Comparison of ENCODE assay signal across 13 cellular contexts in the genomic region with DNA sequence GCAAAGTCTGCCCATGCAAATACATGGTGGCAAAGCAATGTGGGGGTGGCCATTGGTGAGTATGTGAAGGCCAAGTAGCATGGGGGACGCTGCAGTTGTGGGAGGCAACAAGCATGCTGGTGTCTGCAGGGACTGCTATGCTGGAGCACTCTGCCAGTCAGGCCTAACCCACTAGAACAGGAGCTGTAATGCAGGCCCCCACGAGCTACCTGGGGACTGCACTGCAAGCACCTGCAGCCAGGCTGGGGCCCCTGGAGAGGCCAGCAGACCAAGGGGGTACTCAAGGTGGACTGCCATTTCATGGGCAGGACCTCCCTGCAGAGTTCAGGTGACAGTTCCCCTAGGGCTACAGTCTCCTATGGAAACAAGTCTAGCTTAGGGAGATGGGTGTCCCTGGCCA.
A peak's percentile ranks its signal among the peaks of the same experiment; 100 is the strongest.
DNase-seq lines count a peak whose midpoint lies in the region; ATAC-seq and TF ChIP-seq lines count a peak whose summit lies in the region.
"Had no signal": no experiment of that assay in that cellular context is flagged by ENCODE, and none has a peak within 500 bp of the region (broad histone marks: within the 10 kb centered on the region; RNA-seq: fewer than 3 reads in every experiment).

No MANE protein-coding gene starts in this region.

- H2BK120ac ChIP-seq in trophoblast cell (ENCODE audit: insufficient read depth, low read length, poor library complexity): no peak overlapping the region

- no peak overlapping the region for H2BK5ac ChIP-seq in trophoblast cell (ENCODE audit: low read depth, low read length, poor library complexity)

- no peak overlapping the region for H3K4me3 Mint-ChIP-seq in natural killer cell treated with Interleukin-12 subunit alpha and Interleukin-12 subunit beta and Interleukin-15 and Interleukin-18, amount 100 ng/mL, for 72 hours
- H3K4me3 Mint-ChIP-seq in natural killer cell (no peak overlapping the region), type B pancreatic cell (no peak overlapping the region)
- H3K4me3 Mint-ChIP-seq: CD4-positive, alpha-beta memory T cell had no signal

- H4K12ac ChIP-seq in trophoblast cell (ENCODE audit: low read depth, low read length): no peak overlapping the region

- H2BK12ac ChIP-seq in trophoblast cell (ENCODE audit: low read length): no peak overlapping the region

- H3K27me3 Mint-ChIP-seq in natural killer cell treated with Interleukin-12 subunit alpha and Interleukin-12 subunit beta and Interleukin-15 and Interleukin-18, amount 100 ng/mL, for 72 hours: no peaks in the 10 kb centered on the region
- H3K27me3 Mint-ChIP-seq in natural killer cell (ENCODE audit: low read depth in 2 of 2): no peaks in the 10 kb centered on the region
- no peaks in the 10 kb centered on the region for H3K27me3 Mint-ChIP-seq in type B pancreatic cell
- H3K27me3 Mint-ChIP-seq: CD4-positive, alpha-beta memory T cell had no signal

- WGBS in trophoblast cell (ENCODE audit: extremely low coverage, insufficient coverage, insufficient read length): no CpG with 5 or more reads among the region's 2 CpGs

- DNase-seq in natural killer cell treated with Interleukin-12 subunit alpha and Interleukin-12 subunit beta and Interleukin-15 and Interleukin-18, amount 100 ng/mL, for 72 hours (ENCODE audit: low spot score): no peak
- no peak for DNase-seq in natural killer cell
- DNase-seq in trophoblast cell: no peak
- peak; percentile 61 for DNase-seq in type B pancreatic cell (ENCODE audit: extremely low spot score, unreplicated experiment)
- DNase-seq in SKM-1 (lab: John Stamatoyannopoulos, UW; ENCODE audit: unreplicated experiment): no peak
- no peak for DNase-seq in NCI-H2081 (lab: John Stamatoyannopoulos, UW)
- no peak for DNase-seq in GF-D8 (lab: John Stamatoyannopoulos, UW)
- DNase-seq: ACHN; BE2C; CD4-positive, alpha-beta memory T cell; DMS79 had no signal

- H3K27ac ChIP-seq in trophoblast cell (ENCODE audit: low read depth, low read length): no peak overlapping the region
- H3K27ac ChIP-seq: C4-2B had no signal

- peak; percentile 24 to 28 for ATAC-seq in natural killer cell treated with Interleukin-12 subunit alpha and Interleukin-12 subunit beta and Interleukin-15 and Interleukin-18, amount 100 ng/mL, for 72 hours
- no peak for ATAC-seq in natural killer cell

- no peak overlapping the region for H4K91ac ChIP-seq in trophoblast cell (ENCODE audit: low read depth, low read length)

- no peak overlapping the region for H3K14ac ChIP-seq in trophoblast cell (ENCODE audit: low read length)

- H3K27ac Mint-ChIP-seq in natural killer cell treated with Interleukin-12 subunit alpha and Interleukin-12 subunit beta and Interleukin-15 and Interleukin-18, amount 100 ng/mL, for 72 hours: no peak overlapping the region
- H3K27ac Mint-ChIP-seq in natural killer cell (no peak overlapping the region), type B pancreatic cell (no peak overlapping the region)
- H3K27ac Mint-ChIP-seq: CD4-positive, alpha-beta memory T cell had no signal

- H3K9me3 ChIP-seq in trophoblast cell (ENCODE audit: insufficient read depth, low read depth, low read length): peaks cover 2% of the 10 kb centered on the region
- H3K9me3 ChIP-seq: BE2C, HAP-1 had no signal

- no peak overlapping the region for H3K4me2 ChIP-seq in trophoblast cell (ENCODE audit: low read length)

- H3K27me3 ChIP-seq in trophoblast cell (ENCODE audit: insufficient read depth, low read length): no peaks in the 10 kb centered on the region
- H3K27me3 ChIP-seq: BE2C had no signal

- H3K9me3 Mint-ChIP-seq in natural killer cell treated with Interleukin-12 subunit alpha and Interleukin-12 subunit beta and Interleukin-15 and Interleukin-18, amount 100 ng/mL, for 72 hours: peaks cover 30% of the 10 kb centered on the region
- peaks cover 27 to 36% of the 10 kb centered on the region in 2 donors for H3K9me3 Mint-ChIP-seq in natural killer cell
- peaks cover 14% of the 10 kb centered on the region for H3K9me3 Mint-ChIP-seq in type B pancreatic cell

- H2AK5ac ChIP-seq in trophoblast cell (ENCODE audit: low read length): no peak overlapping the region

- H3K4me1 Mint-ChIP-seq in natural killer cell treated with Interleukin-12 subunit alpha and Interleukin-12 subunit beta and Interleukin-15 and Interleukin-18, amount 100 ng/mL, for 72 hours (ENCODE audit: low read depth in 2 of 2): no peaks in the 10 kb centered on the region
- H3K4me1 Mint-ChIP-seq in natural killer cell (no peaks in the 10 kb centered on the region), type B pancreatic cell (ENCODE audit: unreplicated experiment) (no peaks in the 10 kb centered on the region)
- H3K4me1 Mint-ChIP-seq: CD4-positive, alpha-beta memory T cell had no signal

- no peak overlapping the region for H3K23ac ChIP-seq in trophoblast cell (ENCODE audit: low read length)

- H3K4ac ChIP-seq in trophoblast cell (ENCODE audit: low read depth, low read length): no peak overlapping the region

- TF ChIP-seq CTCF in natural killer cell (IDR thresholded peaks at IDR 0.05) (no peak), type B pancreatic cell (conservative IDR thresholded peaks at IDR 0.05) (no peak)

- H3K79me2 ChIP-seq in trophoblast cell (ENCODE audit: control insufficient read depth, insufficient read depth, low read length, poor library complexity): no peaks in the 10 kb centered on the region

- H4K8ac ChIP-seq in trophoblast cell (ENCODE audit: low read depth, low read length): no peak overlapping the region

- no peak overlapping the region for H2AFZ ChIP-seq in trophoblast cell (ENCODE audit: insufficient read depth, low read length, poor library complexity)

- peaks cover 12% of the 10 kb centered on the region for H3K36me3 Mint-ChIP-seq in natural killer cell treated with Interleukin-12 subunit alpha and Interleukin-12 subunit beta and Interleukin-15 and Interleukin-18, amount 100 ng/mL, for 72 hours
- H3K36me3 Mint-ChIP-seq in natural killer cell (peaks cover 5% of the 10 kb centered on the region), type B pancreatic cell (no peaks in the 10 kb centered on the region)

- H3K79me1 ChIP-seq in trophoblast cell (ENCODE audit: low read length): no peaks in the 10 kb centered on the region

- intact Hi-C loops in natural killer cell (cut with micrococcal nuclease): no loop called here

- no peaks in the 10 kb centered on the region for H3K36me3 ChIP-seq in trophoblast cell (ENCODE audit: control insufficient read depth in 1 of 2, insufficient read depth in 2 of 2, low read length in 2 of 2)
- H3K36me3 ChIP-seq: BE2C, HAP-1 had no signal

- no peaks in the 10 kb centered on the region for H3K4me1 ChIP-seq in trophoblast cell (ENCODE audit: control insufficient read depth in 1 of 2, insufficient read depth in 2 of 2, low read length in 2 of 2)
- H3K4me1 ChIP-seq: BE2C, HAP-1 had no signal

- no peak overlapping the region for H3K18ac ChIP-seq in trophoblast cell (ENCODE audit: low read length)

- no peak overlapping the region for H3K4me3 ChIP-seq in trophoblast cell (ENCODE audit: low read depth, low read length)
- H3K4me3 ChIP-seq: HAP-1 had no signal

- peak overlapping the region; percentile 31 for H3K9ac ChIP-seq in trophoblast cell (ENCODE audit: low read length)

Comparison
In these comparisons a context has a peak if more than half of its experiments do, and no peak if none do; other contexts are left out.
1. ATAC-seq: peak in natural killer cell treated with Interleukin-12 subunit alpha and Interleukin-12 subunit beta and Interleukin-15 and Interleukin-18, amount 100 ng/mL, for 72 hours (2 of 2); none in natural killer cell (0 of 3).